8 cellular contexts compared by ENCODE assay signal in genomic region chr1:26900815-26901511, GRCh38. TPM values are rescaled to one million over a fixed set of nuclear protein-coding genes. Genes with fewer than 3 reads are reported as not detected.
DNase-seq lines count a peak whose midpoint lies in the region; FAIRE-seq and TF ChIP-seq lines count a peak whose summit lies in the region.

No MANE protein-coding gene starts in this region.

- no peaks in the 10 kb centered on the region for H3K9me2 ChIP-seq in SU-DHL-6 (replicated peaks; ENCODE audit: insufficient read depth, low read length)

- H3K4me2 ChIP-seq in SU-DHL-6 (ENCODE audit: low read depth, low read length, poor library complexity, severe bottlenecking): peak overlapping the region; percentile 63

- H2AFZ ChIP-seq in SU-DHL-6 (ENCODE audit: low read depth, low read length, severe bottlenecking): peak overlapping the region; percentile 62

- H3K27ac ChIP-seq in SU-DHL-6 (ENCODE audit: low read depth, low read length): no peak overlapping the region

- no peaks in the 10 kb centered on the region for H4K20me1 ChIP-seq in SU-DHL-6 (ENCODE audit: low read depth, low read length)

- no peak for FAIRE-seq in urothelium cell line (lab: Jason Lieb, UNC)

- H3K4me3 ChIP-seq in H7 (ENCODE audit: insufficient read depth, low read depth, low read length) (peak overlapping the region; percentile 88), SU-DHL-6 (ENCODE audit: insufficient read depth, low read length, poor library complexity, severe bottlenecking) (peak overlapping the region; percentile 83), fibroblast of the aortic adventitia (ENCODE audit: low read depth, low read length) (peak overlapping the region; percentile 99), skeletal muscle cell (ENCODE audit: low read depth, low read length) (peak overlapping the region; percentile 87)

- H3K36me3 ChIP-seq in H7 (replicated peaks; ENCODE audit: control insufficient read depth, insufficient read depth, low read length) (peaks cover 4% of the 10 kb centered on the region), SU-DHL-6 (ENCODE audit: low read length) (no peaks in the 10 kb centered on the region)

- no peaks in the 10 kb centered on the region for H3K9me3 ChIP-seq in SU-DHL-6 (ENCODE audit: insufficient read depth, low read length)

- peaks cover 5% of the 10 kb centered on the region; the same call in 1 of the 2 replicates for H3F3A ChIP-seq in SU-DHL-6 (ENCODE audit: insufficient read depth)

- peaks cover 14% of the 10 kb centered on the region for H3K79me2 ChIP-seq in SU-DHL-6 (ENCODE audit: insufficient read depth, low read length)

- peak overlapping the region; percentile 80 for H3K9ac ChIP-seq in SU-DHL-6 (ENCODE audit: low read length)

- no peak for DNase-seq in H7
- no peak for DNase-seq in fibroblast of the aortic adventitia (ENCODE audit: low read depth)
- no peak for DNase-seq in skeletal muscle cell (ENCODE audit: low read depth)
- no peak for DNase-seq in urothelium cell line (ENCODE audit: low spot score)
- no peak for DNase-seq in ureter (ENCODE audit: low spot score)
- no peak for DNase-seq in activated effector memory CD4-positive, alpha-beta T cell treated with Interleukin-2 at 50 U/mL for 16 hours
- DNase-seq in activated CD8-positive, alpha-beta memory T cell treated with anti-CD3 and anti-CD28 coated beads, Interleukin-2, amount 50 U/mL, for 4 hours: no peak

- H3K27me3 ChIP-seq in H7 (ENCODE audit: control insufficient read depth, insufficient read depth, low read length) (no peaks in the 10 kb centered on the region), SU-DHL-6 (ENCODE audit: low read length) (no peaks in the 10 kb centered on the region)

- no peak for TF ChIP-seq CTCF in SU-DHL-6 (IDR thresholded peaks at IDR 0.05; ENCODE audit: insufficient read depth, low read length, poor library complexity, severe bottlenecking)
- no peak for TF ChIP-seq CTCF in fibroblast of the aortic adventitia (IDR thresholded peaks at IDR 0.05; ENCODE audit: insufficient read depth, low read length)

RNA-seq across cellular contexts. Expression of gene GPATCH3, which starts 0.7 kb away (rescaled TPM):
- total RNA-seq in H7 (2014; rRNA removed; shearing (Covaris generic)): 16.1 and 23.7 TPM in 2 replicates
- total RNA-seq in fibroblast of the aortic adventitia (ENCODE audit: low replicate concordance): 5.9 and 21.0 TPM in 2 replicates
- total RNA-seq in ureter: 9.0 TPM

RNA-seq across cellular contexts. Expression of gene GPN2, which starts 10.9 kb away (rescaled TPM):
- 40.3 and 61.9 TPM in 2 replicates for total RNA-seq in H7 (2014; rRNA removed; shearing (Covaris generic))
- total RNA-seq in fibroblast of the aortic adventitia (ENCODE audit: low replicate concordance) (7.0 and 8.7 TPM in 2 replicates), ureter (47.3 TPM)

RNA-seq across cellular contexts. Expression of gene NR0B2, which starts 12.8 kb away (rescaled TPM):
- not detected in 2 replicates for total RNA-seq in H7 (2014; rRNA removed; shearing (Covaris generic))
- total RNA-seq in fibroblast of the aortic adventitia (ENCODE audit: low replicate concordance) (not detected in 2 replicates), ureter (not detected)

RNA-seq across cellular contexts. Expression of gene NUDC, which starts 20.6 kb away (rescaled TPM):
- 65.3 and 76.4 TPM in 2 replicates for total RNA-seq in H7 (2014; rRNA removed; shearing (Covaris generic))
- total RNA-seq in fibroblast of the aortic adventitia (ENCODE audit: low replicate concordance) (23.8 and 26.7 TPM in 2 replicates), ureter (56.1 TPM)

RNA-seq across cellular contexts. Expression of gene SFN, which starts 38.0 kb away (rescaled TPM):
- total RNA-seq in H7 (2014; rRNA removed; shearing (Covaris generic)): 7.5 and 11.3 TPM in 2 replicates
- total RNA-seq in fibroblast of the aortic adventitia (ENCODE audit: low replicate concordance): 1.1 TPM in 1 of 2 replicates, not detected in the other
- total RNA-seq in ureter: 93.7 TPM
